Comparison of ENCODE assay signal across 13 cellular contexts in genomic region chr9:94843089-94843488, GRCh38.
"Had no signal": no experiment of that assay in that cellular context is flagged by ENCODE, and none has a peak within 500 bp of the region (broad histone marks: within the 10 kb centered on the region; RNA-seq: fewer than 3 reads in every experiment).

No MANE protein-coding gene starts in this region.

- H3K27ac Mint-ChIP-seq: activated naive CD8-positive, alpha-beta T cell treated with anti-CD3 and anti-CD28 coated beads, Interleukin-2, amount 50 U/mL, for 24 hours had no signal

- H3K9me3 ChIP-seq: pancreas had no signal

- H3K27ac ChIP-seq: coronary artery, pancreas, right atrium auricular region, uterus had no signal

- H3K27me3 ChIP-seq: pancreas, right atrium auricular region, uterus had no signal

- DNase-seq: activated CD4-positive, alpha-beta T cell treated with anti-CD3 and anti-CD28 coated beads for 1 hour; activated CD4-positive, alpha-beta T cell treated with anti-CD3 and anti-CD28 coated beads, Interleukin-2, amount 50 U/mL, for 48 hours; activated naive CD8-positive, alpha-beta T cell treated with anti-CD3 and anti-CD28 coated beads, Interleukin-2, amount 50 U/mL, for 24 hours; caudate nucleus; effector CD8-positive, alpha-beta T cell; glutamatergic neuron; left ventricle myocardium superior; pancreas; small intestine; T-helper 9 cell; uterus had no signal

- H3K4me1 ChIP-seq: uterus had no signal

- H3K27me3 Mint-ChIP-seq: activated naive CD8-positive, alpha-beta T cell treated with anti-CD3 and anti-CD28 coated beads, Interleukin-2, amount 50 U/mL, for 24 hours had no signal

- H3K4me3 Mint-ChIP-seq: activated naive CD8-positive, alpha-beta T cell treated with anti-CD3 and anti-CD28 coated beads, Interleukin-2, amount 50 U/mL, for 24 hours had no signal

- FAIRE-seq: pancreas had no signal

- H3K36me3 ChIP-seq: pancreas, right atrium auricular region, uterus had no signal

- H3K4me3 ChIP-seq: coronary artery, pancreas, right atrium auricular region, uterus had no signal
